1 cellular context compared by ENCODE assay signal in the genomic region with DNA sequence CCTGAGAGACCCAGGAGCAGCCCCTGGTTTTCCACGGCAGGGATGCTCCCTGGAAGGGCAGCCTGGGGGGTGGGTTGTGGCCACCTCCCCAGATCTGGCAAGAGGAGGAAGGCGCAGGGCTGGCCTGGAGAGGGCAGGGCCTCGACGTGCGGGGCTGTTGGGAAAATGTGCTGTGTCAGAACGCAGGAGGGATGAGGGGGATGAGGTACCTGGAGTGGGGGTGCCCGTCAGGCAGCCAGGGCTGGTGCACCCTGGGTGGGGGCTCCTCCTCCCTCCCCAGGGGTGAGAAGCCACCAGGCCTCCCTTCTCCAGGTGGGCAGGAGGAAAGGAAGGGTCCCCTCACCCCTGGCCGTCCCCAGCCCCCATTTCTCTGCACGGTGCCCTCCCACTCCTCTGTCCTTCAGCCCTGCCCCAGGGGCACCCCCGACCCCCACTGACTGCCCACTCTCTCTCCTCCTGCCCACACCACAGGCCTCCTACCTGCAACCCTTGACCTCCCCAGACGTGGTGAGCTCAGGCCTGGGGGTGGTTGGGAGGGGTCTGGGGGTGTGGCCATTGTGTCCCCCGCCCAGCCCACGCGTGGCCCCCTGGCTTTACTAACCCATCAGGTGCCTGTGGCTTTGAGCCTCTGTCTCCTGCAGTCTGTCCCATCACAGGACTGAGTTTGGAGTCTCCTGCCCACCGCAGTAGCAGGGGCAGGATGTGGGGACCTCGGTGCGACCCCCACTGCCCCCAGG.
TF ChIP-seq lines count a peak whose summit lies in the region.

No MANE protein-coding gene starts in this region.

TF ChIP-seq in H1, 55 proteins besides CTCF, POLR2A, EP300 and RAD21:
- TF ChIP-seq CBX5 (IDR thresholded peaks at IDR 0.05; ENCODE audit: low read depth, low read length) = no peak
